Comparison of ENCODE assay signal across 10 cellular contexts in genomic region chr3:171813897-171814460, GRCh38. TPM values are rescaled to one million over a fixed set of nuclear protein-coding genes. Genes with fewer than 3 reads are reported as not detected.
DNase-seq lines count a peak whose midpoint lies in the region; ATAC-seq lines count a peak whose summit lies in the region.
"Had no signal": no experiment of that assay in that cellular context is flagged by ENCODE, and none has a peak within 500 bp of the region (broad histone marks: within the 10 kb centered on the region; RNA-seq: fewer than 3 reads in every experiment).

No MANE protein-coding gene starts in this region.

- peak overlapping the region; percentile 64 for H3K27ac Mint-ChIP-seq in activated T-helper 2 cell treated with anti-CD3 and anti-CD28 coated beads, Interferon-gamma antibody, Interleukin-2, Interleukin-4, amounts not matched to agents 10 μg/mL and 5 μg/mL and 100 μg/mL, durations not matched to agents 14 hours and 24 hours and 36 hours

- peak; percentile 30 for ATAC-seq in HG03469 (IDR thresholded peaks at IDR 0.05; ENCODE audit: unreplicated experiment)
- ATAC-seq in HG02571 (IDR thresholded peaks at IDR 0.05; ENCODE audit: unreplicated experiment): no peak

- H3K36me3 Mint-ChIP-seq in activated T-helper 2 cell treated with anti-CD3 and anti-CD28 coated beads, Interferon-gamma antibody, Interleukin-2, Interleukin-4, amounts not matched to agents 10 μg/mL and 5 μg/mL and 100 μg/mL, durations not matched to agents 14 hours and 24 hours and 36 hours (ENCODE audit: low read depth): no peaks in the 10 kb centered on the region

- intact Hi-C loops in activated T-helper 2 cell treated with anti-CD3 and anti-CD28 coated beads, Interferon-gamma antibody, Interleukin-2, Interleukin-4, amounts not matched to agents 10 μg/mL and 5 μg/mL and 100 μg/mL, durations not matched to agents 14 hours and 24 hours and 36 hours (cut with micrococcal nuclease): loop anchor here (1.0 to 10.0 kb wide), 7 partner anchors 32 to 701 kb away; partner anchors contain the start of gene FNDC3B

- no peak overlapping the region for H3K4me3 Mint-ChIP-seq in activated T-helper 2 cell treated with anti-CD3 and anti-CD28 coated beads, Interferon-gamma antibody, Interleukin-2, Interleukin-4, amounts not matched to agents 10 μg/mL and 5 μg/mL and 100 μg/mL, durations not matched to agents 14 hours and 24 hours and 36 hours (ENCODE audit: low read depth)

- no peaks in the 10 kb centered on the region for H3K9me3 Mint-ChIP-seq in activated T-helper 2 cell treated with anti-CD3 and anti-CD28 coated beads, Interferon-gamma antibody, Interleukin-2, Interleukin-4, amounts not matched to agents 10 μg/mL and 5 μg/mL and 100 μg/mL, durations not matched to agents 14 hours and 24 hours and 36 hours

- DNase-seq in activated T-cell treated with anti-CD3 and anti-CD28 coated beads for 24 hours (ENCODE audit: low read depth) (peak; percentile 12), midbrain (lab: John Stamatoyannopoulos, UW) (no peak), iPS-NIHi7 (ENCODE audit: extremely low spot score) (no peak)
- DNase-seq in activated T-cell treated with anti-CD3 and anti-CD28 coated beads, Interleukin-2, amount 50 U/mL, for 1 hour: no peak
- no peak for DNase-seq in activated T-helper 2 cell treated with anti-CD3 and anti-CD28 coated beads, Interferon-gamma antibody, Interleukin-2, Interleukin-4, amounts not matched to agents 10 μg/mL and 5 μg/mL and 100 μg/mL, durations not matched to agents 14 hours and 24 hours and 36 hours (ENCODE audit: low spot score)
- peak; percentile 36 for DNase-seq in stimulated activated CD8-positive, alpha-beta memory T cell treated with anti-CD3 and anti-CD28 coated beads, Interleukin-4, amount 100 ng/mL, for 48 hours
- DNase-seq: BE2C, foreskin melanocyte had no signal

- peaks cover 39% of the 10 kb centered on the region for H3K4me1 Mint-ChIP-seq in activated T-helper 2 cell treated with anti-CD3 and anti-CD28 coated beads, Interferon-gamma antibody, Interleukin-2, Interleukin-4, amounts not matched to agents 10 μg/mL and 5 μg/mL and 100 μg/mL, durations not matched to agents 14 hours and 24 hours and 36 hours (ENCODE audit: low read depth)

- peaks cover 20% of the 10 kb centered on the region for H3K27me3 Mint-ChIP-seq in activated T-helper 2 cell treated with anti-CD3 and anti-CD28 coated beads, Interferon-gamma antibody, Interleukin-2, Interleukin-4, amounts not matched to agents 10 μg/mL and 5 μg/mL and 100 μg/mL, durations not matched to agents 14 hours and 24 hours and 36 hours (ENCODE audit: low read depth)

RNA-seq across cellular contexts. Expression of gene PLD1, which starts 3.7 kb away (rescaled TPM):
- 1.0 and 1.1 TPM in 2 replicates for total RNA-seq in activated T-helper 2 cell treated with anti-CD3 and anti-CD28 coated beads, Interferon-gamma antibody, Interleukin-2, Interleukin-4, amounts not matched to agents 10 μg/mL and 5 μg/mL and 100 μg/mL, durations not matched to agents 14 hours and 24 hours and 36 hours

RNA-seq across cellular contexts. Expression of gene TMEM212, which starts 29.2 kb away (rescaled TPM):
- 0.09 TPM in 1 of 2 replicates, not detected in the other for total RNA-seq in activated T-helper 2 cell treated with anti-CD3 and anti-CD28 coated beads, Interferon-gamma antibody, Interleukin-2, Interleukin-4, amounts not matched to agents 10 μg/mL and 5 μg/mL and 100 μg/mL, durations not matched to agents 14 hours and 24 hours and 36 hours

Comparison
In these comparisons a context has a peak if more than half of its experiments do, and no peak if none do; other contexts are left out.
1. DNase-seq: peak in activated T-cell treated with anti-CD3 and anti-CD28 coated beads for 24 hours (single experiment) and stimulated activated CD8-positive, alpha-beta memory T cell treated with anti-CD3 and anti-CD28 coated beads, Interleukin-4, amount 100 ng/mL, for 48 hours (single experiment); none in activated T-cell treated with anti-CD3 and anti-CD28 coated beads, Interleukin-2, amount 50 U/mL, for 1 hour (single experiment), activated T-helper 2 cell treated with anti-CD3 and anti-CD28 coated beads, Interferon-gamma antibody, Interleukin-2, Interleukin-4, amounts not matched to agents 10 μg/mL and 5 μg/mL and 100 μg/mL, durations not matched to agents 14 hours and 24 hours and 36 hours (single experiment), midbrain (single experiment) and iPS-NIHi7 (single experiment).